In genomic region chr3:127255516-127255915, GRCh38 we compare ENCODE assay signal across 36 cellular contexts. TPM values are rescaled to one million over a fixed set of nuclear protein-coding genes. Genes with fewer than 3 reads are reported as not detected.
"Had no signal": no experiment of that assay in that cellular context is flagged by ENCODE, and none has a peak within 500 bp of the region (broad histone marks: within the 10 kb centered on the region; RNA-seq: fewer than 3 reads in every experiment).

No MANE protein-coding gene starts in this region.

- H3K36me3 Mint-ChIP-seq: activated CD4-positive, alpha-beta memory T cell treated with anti-CD3 and anti-CD28 coated beads for 36 hours; activated naive CD8-positive, alpha-beta T cell had no signal

- DNase-seq: activated CD4-positive, alpha-beta memory T cell treated with anti-CD3 and anti-CD28 coated beads for 36 hours; activated CD4-positive, alpha-beta T cell treated with anti-CD3 and anti-CD28 coated beads for 36 hours; activated CD4-positive, alpha-beta T cell treated with anti-CD3 and anti-CD28 coated beads, Interleukin-2, amount 10 ng/mL, durations not matched to agents 24 days and 14 days; activated CD4-positive, CD25-positive, alpha-beta regulatory T cell; activated CD4-positive, CD25-positive, alpha-beta regulatory T cell treated with anti-CD3 and anti-CD28 coated beads, Interleukin-2, amount 50 U/mL, for 72 hours; activated CD8-positive, alpha-beta T cell treated with anti-CD3 and anti-CD28 coated beads, Interleukin-2, amount 10 ng/mL, durations not matched to agents 7 days and 5 days; activated effector memory CD4-positive, alpha-beta T cell treated with Interleukin-2 at 50 U/mL for 16 hours; activated gamma-delta T cell treated with Interleukin-2 at 50 U/mL for 16 hours; activated naive CD4-positive, alpha-beta T cell treated with anti-CD3 and anti-CD28 coated beads, Interleukin-2, amount 50 U/mL, for 16 hours; activated naive CD4-positive, alpha-beta T cell treated with Interleukin-2 at 50 U/mL for 16 hours; activated T-cell treated with anti-CD3 and anti-CD28 coated beads, Interleukin-2, amount 50 U/mL, for 4 hours; amniotic stem cell; anterior cingulate cortex; brain microvascular endothelial cell; caudate nucleus; cortex of kidney; effector memory CD4-positive, alpha-beta T cell; endodermal cell; gastrocnemius medialis; glutamatergic neuron; heart left ventricle; T-helper 1 cell; T-helper 17 cell; T1000; WERI-Rb-1 had no signal

- H3K4me1 ChIP-seq: foreskin keratinocyte, gastrocnemius medialis, heart left ventricle had no signal

- H3K4me1 Mint-ChIP-seq: activated CD4-positive, alpha-beta T cell treated with anti-CD3 and anti-CD28 coated beads for 36 hours; activated CD4-positive, alpha-beta T cell treated with anti-CD3 and anti-CD28 coated beads, Interleukin-2, amount 10 ng/mL, durations not matched to agents 24 days and 14 days; activated T-helper 17 cell treated with anti-CD3 and anti-CD28 coated beads, Interleukin-2, amount 50 U/mL, for 72 hours; endodermal cell had no signal

- H3K27me3 Mint-ChIP-seq: activated CD4-positive, alpha-beta T cell treated with anti-CD3 and anti-CD28 coated beads, Interleukin-2, amount 10 ng/mL, durations not matched to agents 24 days and 14 days; activated naive CD8-positive, alpha-beta T cell had no signal

- H3K9me3 Mint-ChIP-seq: activated CD4-positive, alpha-beta memory T cell treated with anti-CD3 and anti-CD28 coated beads for 36 hours; activated T-cell treated with anti-CD3 and anti-CD28 coated beads, Interleukin-2, amount 50 U/mL, for 4 hours; activated T-helper 17 cell treated with anti-CD3 and anti-CD28 coated beads, Interleukin-2, amount 50 U/mL, for 72 hours had no signal

- H3K36me3 ChIP-seq: brain microvascular endothelial cell, gastrocnemius medialis, heart left ventricle, WERI-Rb-1 had no signal

- H3K27ac Mint-ChIP-seq: activated CD4-positive, alpha-beta memory T cell treated with anti-CD3 and anti-CD28 coated beads for 36 hours; activated CD4-positive, alpha-beta T cell treated with anti-CD3 and anti-CD28 coated beads for 36 hours; activated CD4-positive, alpha-beta T cell treated with anti-CD3 and anti-CD28 coated beads, Interleukin-2, amount 10 ng/mL, durations not matched to agents 24 days and 14 days; activated CD8-positive, alpha-beta T cell treated with anti-CD3 and anti-CD28 coated beads, Interleukin-2, amount 10 ng/mL, durations not matched to agents 7 days and 5 days; activated naive CD8-positive, alpha-beta T cell; activated T-helper 17 cell treated with anti-CD3 and anti-CD28 coated beads, Interleukin-2, amount 50 U/mL, for 72 hours; endodermal cell; T-helper 17 cell; T-helper 2 cell treated with Interferon-gamma antibody and Interleukin-4, amounts not matched to agents 5 μg/mL and 100 μg/mL, for 36 hours had no signal

- H3K27ac ChIP-seq: brain microvascular endothelial cell, foreskin keratinocyte, gastrocnemius medialis, heart left ventricle, WERI-Rb-1 had no signal

- H3K4me3 ChIP-seq: gastrocnemius medialis, heart left ventricle had no signal

- H3K27me3 ChIP-seq: brain microvascular endothelial cell, foreskin keratinocyte, gastrocnemius medialis had no signal

- H3K4me3 Mint-ChIP-seq: activated CD4-positive, alpha-beta memory T cell treated with anti-CD3 and anti-CD28 coated beads for 36 hours; activated CD4-positive, alpha-beta T cell treated with anti-CD3 and anti-CD28 coated beads for 36 hours; activated CD4-positive, alpha-beta T cell treated with anti-CD3 and anti-CD28 coated beads, Interleukin-2, amount 10 ng/mL, durations not matched to agents 24 days and 14 days; activated CD8-positive, alpha-beta T cell treated with anti-CD3 and anti-CD28 coated beads, Interleukin-2, amount 10 ng/mL, durations not matched to agents 7 days and 5 days; activated naive CD8-positive, alpha-beta T cell; activated T-cell treated with anti-CD3 and anti-CD28 coated beads, Interleukin-2, amount 50 U/mL, for 4 hours; activated T-helper 17 cell treated with anti-CD3 and anti-CD28 coated beads, Interleukin-2, amount 50 U/mL, for 72 hours; endodermal cell; T-helper 17 cell; T-helper 2 cell treated with Interferon-gamma antibody and Interleukin-4, amounts not matched to agents 5 μg/mL and 100 μg/mL, for 36 hours had no signal

- H3K9me3 ChIP-seq: gastrocnemius medialis, heart left ventricle had no signal

- ATAC-seq: activated CD4-positive, alpha-beta T cell treated with anti-CD3 and anti-CD28 coated beads for 36 hours; activated CD8-positive, alpha-beta T cell treated with anti-CD3 and anti-CD28 coated beads, Interleukin-2, amount 10 ng/mL, durations not matched to agents 7 days and 5 days; activated T-cell treated with anti-CD3 and anti-CD28 coated beads, Interleukin-2, amount 50 U/mL, for 4 hours; activated T-helper 17 cell treated with anti-CD3 and anti-CD28 coated beads, Interleukin-2, amount 50 U/mL, for 72 hours; gastrocnemius medialis; heart left ventricle; T-helper 17 cell had no signal

RNA-seq across cellular contexts. Expression of gene PRR20G, which starts 32.3 kb away (rescaled TPM):
- total RNA-seq: activated CD4-positive, alpha-beta memory T cell treated with anti-CD3 and anti-CD28 coated beads for 36 hours; activated CD4-positive, alpha-beta T cell treated with anti-CD3 and anti-CD28 coated beads for 36 hours; activated CD4-positive, alpha-beta T cell treated with anti-CD3 and anti-CD28 coated beads, Interleukin-2, amount 10 ng/mL, durations not matched to agents 24 days and 14 days; activated CD8-positive, alpha-beta T cell treated with anti-CD3 and anti-CD28 coated beads, Interleukin-2, amount 10 ng/mL, durations not matched to agents 7 days and 5 days; activated T-cell treated with anti-CD3 and anti-CD28 coated beads, Interleukin-2, amount 50 U/mL, for 4 hours; activated T-helper 17 cell treated with anti-CD3 and anti-CD28 coated beads, Interleukin-2, amount 50 U/mL, for 72 hours; astrocyte; bronchial epithelial cell; chondrocyte; dermis microvascular lymphatic vessel endothelial cell; endodermal cell; epithelial cell of proximal tubule; esophagus mucosa; foreskin keratinocyte; gastrocnemius medialis; heart left ventricle; T-helper 17 cell had no signal
- polyA plus RNA-seq: adipose tissue, heart left ventricle had no signal
